ENCODE assay signal across 31 cellular contexts in genomic region chr7:150351587-150352194, GRCh38. TPM values are rescaled to one million over a fixed set of nuclear protein-coding genes. Genes with fewer than 3 reads are reported as not detected.
DNase-seq lines count a peak whose midpoint lies in the region; ATAC-seq, FAIRE-seq and TF ChIP-seq lines count a peak whose summit lies in the region.
"Had no signal": no experiment of that assay in that cellular context is flagged by ENCODE, and none has a peak within 500 bp of the region (broad histone marks: within the 10 kb centered on the region; RNA-seq: fewer than 3 reads in every experiment).

No MANE protein-coding gene starts in this region.

- no peaks in the 10 kb centered on the region for H3K9me1 ChIP-seq in K562 (ENCODE audit: control insufficient read depth, insufficient read depth, low read length)

- H3K27ac ChIP-seq in K562 (ENCODE audit: extremely low read depth, low read depth, low read length) (no peak overlapping the region), sigmoid colon (no peak overlapping the region)
- H3K27ac ChIP-seq: left ventricle myocardium inferior, prostate gland had no signal

- H3K4me3 ChIP-seq in K562 (no peak overlapping the region), sigmoid colon (no peak overlapping the region)
- H3K4me3 ChIP-seq: HAP-1, left ventricle myocardium inferior, prostate gland had no signal

- H4K20me1 ChIP-seq in K562 (replicated peaks; ENCODE audit: control insufficient read depth, insufficient read depth, low read length) = no peaks in the 10 kb centered on the region

- H3K27me3 ChIP-seq in K562 (ENCODE audit: control insufficient read depth in 2 of 2, insufficient read depth in 2 of 2, low read length in 2 of 2) (peaks cover 0 to under 1% of the 10 kb centered on the region in 2 experiments; a peak in 2 of 5 replicates), sigmoid colon (no peaks in the 10 kb centered on the region)

- H3K9me3 ChIP-seq in K562 (replicated peaks; ENCODE audit: control insufficient read depth, insufficient read depth, low read depth, low read length) = no peaks in the 10 kb centered on the region
- no peaks in the 10 kb centered on the region for H3K9me3 ChIP-seq in sigmoid colon
- H3K9me3 ChIP-seq: HAP-1, left ventricle myocardium inferior, prostate gland had no signal

- no peaks in the 10 kb centered on the region for H3K36me3 Mint-ChIP-seq in activated T-cell treated with anti-CD3 and anti-CD28 coated beads, Interleukin-2, amount 50 U/mL, for 72 hours (ENCODE audit: insufficient read depth in 2 of 2)
- no peaks in the 10 kb centered on the region for H3K36me3 Mint-ChIP-seq in progenitor cell of endocrine pancreas (ENCODE audit: insufficient read depth)
- H3K36me3 Mint-ChIP-seq: activated naive CD8-positive, alpha-beta T cell treated with anti-CD3 and anti-CD28 coated beads, Interleukin-2, amount 10 ng/mL, durations not matched to agents 7 days and 5 days had no signal

- H3K36me3 ChIP-seq in K562 (ENCODE audit: control insufficient read depth, insufficient read depth, low read length) = no peaks in the 10 kb centered on the region
- no peaks in the 10 kb centered on the region for H3K36me3 ChIP-seq in sigmoid colon
- H3K36me3 ChIP-seq: HAP-1, left ventricle myocardium inferior, prostate gland had no signal

- FAIRE-seq in K562 (lab: Jason Lieb, UNC) = no peak
- FAIRE-seq: GM19239, islet of Langerhans, urothelium cell line had no signal

- intact Hi-C loops in K562 (cut with micrococcal nuclease) = loop anchor here (10.0 kb wide), 1 partner anchor 403 kb away; no protein-coding TSS in a partner anchor
- intact Hi-C loops in sigmoid colon (cut with DNase I) = no loop called here
- intact Hi-C loops in left ventricle myocardium superior (cut with micrococcal nuclease) = no loop called here

- no peak overlapping the region for H3K4me2 ChIP-seq in K562 (ENCODE audit: insufficient read depth, low read length)

- TF ChIP-seq EP300 in K562 (IDR thresholded peaks at IDR 0.05; ENCODE audit: low read length) (no peak), sigmoid colon (IDR thresholded peaks at IDR 0.05) (no peak)

- H2AFZ ChIP-seq in K562 (ENCODE audit: low read depth, low read length) = peak overlapping the region; percentile 32

- TF ChIP-seq POLR2A in K562 (conservative IDR thresholded peaks at IDR 0.05) (no peak), sigmoid colon (IDR thresholded peaks at IDR 0.05) (no peak)

- TF ChIP-seq CTCF in K562 (IDR thresholded peaks at IDR 0.05 in 2 of 3, conservative IDR thresholded peaks at IDR 0.05 in 1 of 3; ENCODE audit: insufficient read depth in 2 of 3, low read depth in 1 of 3, low read length in 3 of 3) (no peak), sigmoid colon (IDR thresholded peaks at IDR 0.05) (no peak), progenitor cell of endocrine pancreas (IDR thresholded peaks at IDR 0.05; ENCODE audit: unreplicated experiment) (no peak)

- in situ Hi-C loops in K562 (cut with MboI) = no loop called here

- no peak for TF ChIP-seq RAD21 in K562 (CRISPR knock-in tag; conservative IDR thresholded peaks at IDR 0.05 in 1 of 2, IDR thresholded peaks at IDR 0.05 in 1 of 2)

- no peaks in the 10 kb centered on the region for H3K9me3 Mint-ChIP-seq in activated T-cell treated with anti-CD3 and anti-CD28 coated beads, Interleukin-2, amount 50 U/mL, for 72 hours
- no peaks in the 10 kb centered on the region for H3K9me3 Mint-ChIP-seq in progenitor cell of endocrine pancreas (ENCODE audit: low read depth)
- H3K9me3 Mint-ChIP-seq: activated naive CD8-positive, alpha-beta T cell treated with anti-CD3 and anti-CD28 coated beads, Interleukin-2, amount 10 ng/mL, durations not matched to agents 7 days and 5 days; CD4-positive, alpha-beta T cell; dendritic cell treated with granulocyte-macrophage colony-stimulating factor and Interleukin-4, amounts not matched to agents 40 ng/mL and 50 ng/mL, for 4 days; naive B cell; T-helper 2 cell treated with Interferon-gamma antibody and Interleukin-4, amounts not matched to agents 5 μg/mL and 100 μg/mL, for 36 hours had no signal

- CTCF ChIA-PET in HEK293T (lab: Yijun Ruan, JAX) = no interaction called here
- CTCF ChIA-PET in K562 (lab: Yijun Ruan, JAX; ENCODE audit: low intra/inter-chr PET ratio) = interaction anchor here (1.0 kb wide), 1 partner anchor 97 kb away, joined by 3 read pairs; no protein-coding TSS in a partner anchor

- peaks cover 2% of the 10 kb centered on the region for H3K27me3 Mint-ChIP-seq in activated T-cell treated with anti-CD3 and anti-CD28 coated beads, Interleukin-2, amount 50 U/mL, for 72 hours (ENCODE audit: low read depth)
- peaks cover 1% of the 10 kb centered on the region for H3K27me3 Mint-ChIP-seq in progenitor cell of endocrine pancreas

- H3K4me3 Mint-ChIP-seq in activated T-cell treated with anti-CD3 and anti-CD28 coated beads, Interleukin-2, amount 50 U/mL, for 72 hours = no peak overlapping the region
- no peak overlapping the region for H3K4me3 Mint-ChIP-seq in progenitor cell of endocrine pancreas (ENCODE audit: low read depth)
- H3K4me3 Mint-ChIP-seq: activated naive CD8-positive, alpha-beta T cell treated with anti-CD3 and anti-CD28 coated beads, Interleukin-2, amount 10 ng/mL, durations not matched to agents 7 days and 5 days; CD4-positive, alpha-beta T cell; dendritic cell treated with granulocyte-macrophage colony-stimulating factor and Interleukin-4, amounts not matched to agents 40 ng/mL and 50 ng/mL, for 4 days; naive B cell; T-helper 2 cell treated with Interferon-gamma antibody and Interleukin-4, amounts not matched to agents 5 μg/mL and 100 μg/mL, for 36 hours had no signal

- no peak for ATAC-seq in activated T-cell treated with anti-CD3 and anti-CD28 coated beads, Interleukin-2, amount 50 U/mL, for 72 hours (replicated peaks in 1 of 2)
- ATAC-seq in K562 = peak; percentile 71
- ATAC-seq in left ventricle myocardium superior = no peak

- H3K4me1 Mint-ChIP-seq in activated T-cell treated with anti-CD3 and anti-CD28 coated beads, Interleukin-2, amount 50 U/mL, for 72 hours (ENCODE audit: low read depth) = peaks cover 12% of the 10 kb centered on the region
- H3K4me1 Mint-ChIP-seq in progenitor cell of endocrine pancreas (ENCODE audit: low read depth) = no peaks in the 10 kb centered on the region

- POLR2A ChIA-PET in HEK293T (lab: Yijun Ruan, JAX) = no interaction called here
- POLR2A ChIA-PET in K562 (lab: Yijun Ruan, JAX) = interaction anchor here (0.6 kb wide), 1 partner anchor 48 kb away, joined by 3 read pairs; no protein-coding TSS in a partner anchor

- H3K4me1 ChIP-seq in K562 (replicated peaks in 1 of 2; ENCODE audit: control insufficient read depth in 2 of 2, insufficient read depth in 2 of 2, low read length in 2 of 2) (peaks cover 14 to 15% of the 10 kb centered on the region in 2 experiments; a peak in 4 of 5 replicates), sigmoid colon (peaks cover 0 to 26% (median 10%) of the 10 kb centered on the region in 4 donors)
- H3K4me1 ChIP-seq: HAP-1, left ventricle myocardium inferior, prostate gland had no signal

- 21% methylated on average over 8 of the region's 8 CpGs for whole genome bisulfite sequencing in K562 (ENCODE audit: insufficient coverage, low coverage, missing lambda C conversion rate)
- 50 to 72% methylated on average over 8 of the region's 8 CpGs for WGBS in sigmoid colon, 2 donors

- DNase-seq in activated T-cell treated with anti-CD3 and anti-CD28 coated beads, Interleukin-2, amount 50 U/mL, for 1 hour = peak; percentile 8
- no peak for DNase-seq in activated T-cell treated with anti-CD3 and anti-CD28 coated beads, Interleukin-2, amount 50 U/mL, for 72 hours
- DNase-seq in HEK293T (ENCODE audit: extremely low spot score) (no peak), K562 (ENCODE audit: extremely low read depth in 1 of 4, low spot score in 3 of 4) (no peak), sigmoid colon (peak; percentile 21), progenitor cell of endocrine pancreas (ENCODE audit: low spot score, unreplicated experiment) (no peak), left ventricle myocardium superior (no peak), AG08395 (ENCODE audit: low spot score) (no peak)
- DNase-seq: activated CD4-positive, alpha-beta T cell treated with anti-CD3 and anti-CD28 coated beads for 4 hours; activated effector memory CD4-positive, alpha-beta T cell treated with anti-CD3 and anti-CD28 coated beads, Interleukin-2, amount 50 U/mL, for 16 hours; activated T-cell treated with anti-CD3 and anti-CD28 coated beads for 4 hours; CD4-positive, alpha-beta T cell; central memory CD4-positive, alpha-beta T cell; KBM-7; left ventricle myocardium inferior; MM.1S; naive B cell; NCI-H187; NCI-H2227 treated with DMSO at 0.1 percent for 48 hours; NCI-H748 treated with DMSO at 0.1 percent for 48 hours; OCI-M1; stimulated activated naive CD4-positive, alpha-beta T cell treated with Interleukin-2 at 50 U/mL for 16 hours had no signal

- no TSS peak for BruUV-seq in K562 (replicated peaks; lab: Mats Ljungman, UMichigan)

- H3K9ac ChIP-seq in K562 (ENCODE audit: insufficient read depth in 1 of 2, low read depth in 2 of 2, low read length in 2 of 2) = no peak overlapping the region

- no peak overlapping the region for H3K27ac Mint-ChIP-seq in activated T-cell treated with anti-CD3 and anti-CD28 coated beads, Interleukin-2, amount 50 U/mL, for 72 hours
- H3K27ac Mint-ChIP-seq in progenitor cell of endocrine pancreas = no peak overlapping the region
- H3K27ac Mint-ChIP-seq: activated naive CD8-positive, alpha-beta T cell treated with anti-CD3 and anti-CD28 coated beads, Interleukin-2, amount 10 ng/mL, durations not matched to agents 7 days and 5 days; CD4-positive, alpha-beta T cell; dendritic cell treated with granulocyte-macrophage colony-stimulating factor and Interleukin-4, amounts not matched to agents 40 ng/mL and 50 ng/mL, for 4 days; naive B cell; T-helper 2 cell treated with Interferon-gamma antibody and Interleukin-4, amounts not matched to agents 5 μg/mL and 100 μg/mL, for 36 hours had no signal

- no peaks in the 10 kb centered on the region for H3K79me2 ChIP-seq in K562 (ENCODE audit: control insufficient read depth, insufficient read depth, low read length)

RNA-seq across cellular contexts. Expression of gene RARRES2, which starts 10.3 kb away (rescaled TPM):
- total RNA-seq in activated T-cell treated with anti-CD3 and anti-CD28 coated beads, Interleukin-2, amount 50 U/mL, for 72 hours = not detected
- not detected in 2 replicates for total RNA-seq in K562 (2011; cell fraction: chromatin; rRNA removed; ENCODE audit: low replicate concordance)
- not detected in 2 replicates for total RNA-seq in K562 (2011; cell fraction: nucleolus; rRNA removed)
- total RNA-seq in K562 (2011; cell fraction: nucleoplasm; rRNA removed) = not detected in 2 replicates
- total RNA-seq in K562 (2014; rRNA removed) (not detected in 2 replicates), K562 (2014; rRNA removed; fragmentation: Illumina TruSeq; extraction: Trizol) (not detected in 2 replicates), K562 (2015; rRNA removed; fragmentation: Illumina TruSeq; extraction: Trizol) (not detected in 2 replicates), K562 (2021) (1.7 and 1.8 TPM in 2 replicates), sigmoid colon (100 to 1,000 TPM; 257 to 447 (median 388) TPM), progenitor cell of endocrine pancreas (19.0 and 20.2 TPM in 2 replicates), left ventricle myocardium superior (18.7 TPM)
- polyA plus RNA-seq in K562 (2011; rRNA removed) (0.11 TPM in 1 of 2 replicates, not detected in the other), K562 (2014; fragmentation: Illumina TruSeq; extraction: Trizol) (not detected in 2 replicates), K562 (2014; fragmentation: Nextera tagmentation; extraction: Ambion mirVana) (not detected), K562 (2014; rRNA removed) (0.23 TPM in 1 of 2 replicates, not detected in the other), sigmoid colon (100 to 1,000 TPM in 2 of 3 donors, 10 to 100 TPM in 1; 28.9 to 289 (median 132) TPM)
- polyA plus RNA-seq in K562 (2011; cell fraction: cytosol; rRNA removed) = 0.51 and 0.55 TPM in 2 replicates
- polyA plus RNA-seq in K562 (2011; cell fraction: nucleus; rRNA removed) = 0.13 and 0.26 TPM in 2 replicates
- polyA plus RNA-seq in K562 (2012) = 0.21 and 0.33 TPM in 2 replicates
- not detected in 2 replicates for polyA minus RNA-seq in K562 (2011; rRNA and poly(A)+ RNA removed)
- not detected in 2 replicates for polyA minus RNA-seq in K562 (2011; cell fraction: cytosol; rRNA and poly(A)+ RNA removed)
- polyA minus RNA-seq in K562 (2011; cell fraction: nucleus; rRNA and poly(A)+ RNA removed) = not detected in 2 replicates
- total RNA-seq: activated naive CD8-positive, alpha-beta T cell treated with anti-CD3 and anti-CD28 coated beads, Interleukin-2, amount 10 ng/mL, durations not matched to agents 7 days and 5 days; CD4-positive, alpha-beta T cell; glomerular endothelial cell had no signal

RNA-seq across cellular contexts. Expression of gene REPIN1, which starts 16.9 kb away (rescaled TPM):
- total RNA-seq in activated T-cell treated with anti-CD3 and anti-CD28 coated beads, Interleukin-2, amount 50 U/mL, for 72 hours = 10 to 100 TPM; 53.6 to 73.7 TPM
- total RNA-seq in K562 (2011; cell fraction: chromatin; rRNA removed; ENCODE audit: low replicate concordance) = 109 and 296 TPM in 2 replicates
- total RNA-seq in K562 (2011; cell fraction: nucleolus; rRNA removed) = 251 and 260 TPM in 2 replicates
- 183 and 184 TPM in 2 replicates for total RNA-seq in K562 (2011; cell fraction: nucleoplasm; rRNA removed)
- total RNA-seq in K562 (2014; rRNA removed) (212 and 268 TPM in 2 replicates), K562 (2014; rRNA removed; fragmentation: Illumina TruSeq; extraction: Trizol) (46.9 and 56.8 TPM in 2 replicates), K562 (2015; rRNA removed; fragmentation: Illumina TruSeq; extraction: Trizol) (94.0 and 99.6 TPM in 2 replicates), K562 (2021) (277 and 283 TPM in 2 replicates), sigmoid colon (10 to 100 TPM; 56.3 to 63.7 (median 57.0) TPM), progenitor cell of endocrine pancreas (148 and 153 TPM in 2 replicates), left ventricle myocardium superior (131 TPM)
- polyA plus RNA-seq in K562 (2011; rRNA removed) (130 and 189 TPM in 2 replicates), K562 (2014; fragmentation: Illumina TruSeq; extraction: Trizol) (94.3 and 120 TPM in 2 replicates), K562 (2014; fragmentation: Nextera tagmentation; extraction: Ambion mirVana) (10 to 100 TPM in 1 of 2 experiments, 1 to 10 TPM in 1; 8.1 to 11.0 TPM), K562 (2014; rRNA removed) (209 and 237 TPM in 2 replicates), sigmoid colon (100 to 1,000 TPM in 1 of 3 donors, 10 to 100 TPM in 2; 50.9 to 131 (median 52.3) TPM)
- polyA plus RNA-seq in K562 (2011; cell fraction: cytosol; rRNA removed) = 210 and 322 TPM in 2 replicates
- polyA plus RNA-seq in K562 (2011; cell fraction: nucleus; rRNA removed) = 461 and 543 TPM in 2 replicates
- polyA plus RNA-seq in K562 (2012) = 186 and 202 TPM in 2 replicates
- 65.6 and 71.9 TPM in 2 replicates for polyA minus RNA-seq in K562 (2011; rRNA and poly(A)+ RNA removed)
- 96.6 and 122 TPM in 2 replicates for polyA minus RNA-seq in K562 (2011; cell fraction: cytosol; rRNA and poly(A)+ RNA removed)
- polyA minus RNA-seq in K562 (2011; cell fraction: nucleus; rRNA and poly(A)+ RNA removed) = 81.0 and 130 TPM in 2 replicates

RNA-seq across cellular contexts. Expression of gene ZNF775, which starts 27.4 kb away (rescaled TPM):
- 1 to 10 TPM; 6.5 to 8.2 TPM for total RNA-seq in activated T-cell treated with anti-CD3 and anti-CD28 coated beads, Interleukin-2, amount 50 U/mL, for 72 hours
- total RNA-seq in K562 (2011; cell fraction: chromatin; rRNA removed; ENCODE audit: low replicate concordance) = 3.1 and 10.5 TPM in 2 replicates
- total RNA-seq in K562 (2011; cell fraction: nucleolus; rRNA removed) = 12.0 and 14.7 TPM in 2 replicates
- total RNA-seq in K562 (2011; cell fraction: nucleoplasm; rRNA removed) = 5.9 TPM in 2 replicates
- total RNA-seq in K562 (2014; rRNA removed) (18.6 and 21.8 TPM in 2 replicates), K562 (2014; rRNA removed; fragmentation: Illumina TruSeq; extraction: Trizol) (1.1 and 1.8 TPM in 2 replicates), K562 (2015; rRNA removed; fragmentation: Illumina TruSeq; extraction: Trizol) (5.5 and 5.7 TPM in 2 replicates), K562 (2021) (18.7 and 19.2 TPM in 2 replicates), sigmoid colon (10 to 100 TPM in 1 of 4 donors, 1 to 10 TPM in 3; 6.1 to 10.7 (median 6.9) TPM), progenitor cell of endocrine pancreas (10.8 and 13.4 TPM in 2 replicates), left ventricle myocardium superior (3.0 TPM)
- polyA plus RNA-seq in K562 (2011; rRNA removed) (4.9 and 8.3 TPM in 2 replicates), K562 (2014; fragmentation: Illumina TruSeq; extraction: Trizol) (1.5 and 3.5 TPM in 2 replicates), K562 (2014; fragmentation: Nextera tagmentation; extraction: Ambion mirVana) (under 1 TPM; 0.04 to 0.20 TPM), K562 (2014; rRNA removed) (13.1 and 13.2 TPM in 2 replicates), sigmoid colon (1 to 10 TPM; 3.0 to 6.1 (median 5.4) TPM)
- 7.9 and 29.5 TPM in 2 replicates for polyA plus RNA-seq in K562 (2011; cell fraction: cytosol; rRNA removed)
- polyA plus RNA-seq in K562 (2011; cell fraction: nucleus; rRNA removed) = 9.1 and 15.1 TPM in 2 replicates
- polyA plus RNA-seq in K562 (2012) = 11.8 and 13.9 TPM in 2 replicates
- polyA minus RNA-seq in K562 (2011; rRNA and poly(A)+ RNA removed) = 1.3 and 1.6 TPM in 2 replicates
- polyA minus RNA-seq in K562 (2011; cell fraction: cytosol; rRNA and poly(A)+ RNA removed) = 7.2 and 17.1 TPM in 2 replicates
- 4.3 and 5.3 TPM in 2 replicates for polyA minus RNA-seq in K562 (2011; cell fraction: nucleus; rRNA and poly(A)+ RNA removed)

RNA-seq across cellular contexts. Expression of gene ACTR3C, which starts 28.3 kb away (rescaled TPM):
- 10 to 100 TPM in 1 of 2 donors, 1 to 10 TPM in 1; 6.3 to 13.0 TPM for total RNA-seq in activated T-cell treated with anti-CD3 and anti-CD28 coated beads, Interleukin-2, amount 50 U/mL, for 72 hours
- total RNA-seq in K562 (2011; cell fraction: chromatin; rRNA removed; ENCODE audit: low replicate concordance) = 118 and 124 TPM in 2 replicates
- total RNA-seq in K562 (2011; cell fraction: nucleolus; rRNA removed) = 77.7 and 87.2 TPM in 2 replicates
- 81.8 and 110 TPM in 2 replicates for total RNA-seq in K562 (2011; cell fraction: nucleoplasm; rRNA removed)
- 12.1 and 12.9 TPM in 2 replicates for total RNA-seq in K562 (2014; rRNA removed)
- 14.2 and 16.9 TPM in 2 replicates for total RNA-seq in K562 (2014; rRNA removed; fragmentation: Illumina TruSeq; extraction: Trizol)
- total RNA-seq in K562 (2015; rRNA removed; fragmentation: Illumina TruSeq; extraction: Trizol) = 14.8 and 16.8 TPM in 2 replicates
- total RNA-seq in K562 (2021) = 10.0 and 10.8 TPM in 2 replicates
- polyA plus RNA-seq in K562 (2011; rRNA removed) = 28.1 and 35.4 TPM in 2 replicates
- 13.0 and 26.1 TPM in 2 replicates for polyA plus RNA-seq in K562 (2011; cell fraction: cytosol; rRNA removed)
- 30.3 and 45.3 TPM in 2 replicates for polyA plus RNA-seq in K562 (2011; cell fraction: nucleus; rRNA removed)
- 13.2 and 18.9 TPM in 2 replicates for polyA plus RNA-seq in K562 (2012)
- polyA plus RNA-seq in K562 (2014; fragmentation: Illumina TruSeq; extraction: Trizol) = 12.2 and 13.4 TPM in 2 replicates
- polyA plus RNA-seq in K562 (2014; fragmentation: Nextera tagmentation; extraction: Ambion mirVana) = 10 to 100 TPM in 1 of 2 experiments, 1 to 10 TPM in 1; 9.0 to 13.3 TPM
- polyA plus RNA-seq in K562 (2014; rRNA removed) = 14.9 and 16.9 TPM in 2 replicates
- polyA minus RNA-seq in K562 (2011; rRNA and poly(A)+ RNA removed) = 61.6 and 72.6 TPM in 2 replicates
- polyA minus RNA-seq in K562 (2011; cell fraction: cytosol; rRNA and poly(A)+ RNA removed) = 16.9 and 22.1 TPM in 2 replicates
- 75.1 and 126 TPM in 2 replicates for polyA minus RNA-seq in K562 (2011; cell fraction: nucleus; rRNA and poly(A)+ RNA removed)
- 10 to 100 TPM in 1 of 4 donors, 1 to 10 TPM in 3; 2.9 to 13.3 (median 8.3) TPM for total RNA-seq in sigmoid colon
- 10 to 100 TPM in 1 of 3 donors, 1 to 10 TPM in 2; 3.6 to 12.4 (median 5.3) TPM for polyA plus RNA-seq in sigmoid colon
- 2.3 and 3.3 TPM in 2 replicates for total RNA-seq in progenitor cell of endocrine pancreas
- total RNA-seq in left ventricle myocardium superior = 4.0 TPM

RNA-seq across cellular contexts. Expression of gene LRRC61, which starts 28.5 kb away (rescaled TPM):
- 10 to 100 TPM; 37.1 to 37.3 TPM for total RNA-seq in activated T-cell treated with anti-CD3 and anti-CD28 coated beads, Interleukin-2, amount 50 U/mL, for 72 hours
- 114 and 182 TPM in 2 replicates for total RNA-seq in K562 (2011; cell fraction: chromatin; rRNA removed; ENCODE audit: low replicate concordance)
- 129 and 134 TPM in 2 replicates for total RNA-seq in K562 (2011; cell fraction: nucleolus; rRNA removed)
- 113 and 123 TPM in 2 replicates for total RNA-seq in K562 (2011; cell fraction: nucleoplasm; rRNA removed)
- total RNA-seq in K562 (2014; rRNA removed) (55.2 and 67.6 TPM in 2 replicates), K562 (2014; rRNA removed; fragmentation: Illumina TruSeq; extraction: Trizol) (16.8 and 18.7 TPM in 2 replicates), K562 (2015; rRNA removed; fragmentation: Illumina TruSeq; extraction: Trizol) (35.2 and 37.8 TPM in 2 replicates), K562 (2021) (49.5 and 50.6 TPM in 2 replicates), sigmoid colon (10 to 100 TPM; 10.3 to 14.0 (median 11.0) TPM), progenitor cell of endocrine pancreas (28.1 and 28.3 TPM in 2 replicates), left ventricle myocardium superior (3.7 TPM)
- polyA plus RNA-seq in K562 (2011; rRNA removed) (54.3 and 76.9 TPM in 2 replicates), K562 (2014; fragmentation: Illumina TruSeq; extraction: Trizol) (18.4 and 35.6 TPM in 2 replicates), K562 (2014; fragmentation: Nextera tagmentation; extraction: Ambion mirVana) (1 to 10 TPM; 1.3 to 1.7 TPM), K562 (2014; rRNA removed) (42.0 and 46.5 TPM in 2 replicates), sigmoid colon (10 to 100 TPM in 2 of 3 donors, 1 to 10 TPM in 1; 4.4 to 18.6 (median 10.8) TPM)
- polyA plus RNA-seq in K562 (2011; cell fraction: cytosol; rRNA removed) = 138 and 194 TPM in 2 replicates
- 125 and 205 TPM in 2 replicates for polyA plus RNA-seq in K562 (2011; cell fraction: nucleus; rRNA removed)
- 81.4 and 86.4 TPM in 2 replicates for polyA plus RNA-seq in K562 (2012)
- polyA minus RNA-seq in K562 (2011; rRNA and poly(A)+ RNA removed) = 44.8 and 55.6 TPM in 2 replicates
- polyA minus RNA-seq in K562 (2011; cell fraction: cytosol; rRNA and poly(A)+ RNA removed) = 94.8 and 130 TPM in 2 replicates
- 89.0 and 106 TPM in 2 replicates for polyA minus RNA-seq in K562 (2011; cell fraction: nucleus; rRNA and poly(A)+ RNA removed)

Comparison
In these comparisons a context has a peak if more than half of its experiments do, and no peak if none do; other contexts are left out.
1. DNase-seq: peak in activated T-cell treated with anti-CD3 and anti-CD28 coated beads, Interleukin-2, amount 50 U/mL, for 1 hour (single experiment) and sigmoid colon (single experiment); none in activated T-cell treated with anti-CD3 and anti-CD28 coated beads, Interleukin-2, amount 50 U/mL, for 72 hours (0 of 2), HEK293T (single experiment), K562 (0 of 4), progenitor cell of endocrine pancreas (single experiment), left ventricle myocardium superior (single experiment) and AG08395 (single experiment).
2. RNA of gene RARRES2, which starts 10.3 kb away (total RNA-seq): 257 to 447 TPM in sigmoid colon; 19.0 to 20.2 TPM in progenitor cell of endocrine pancreas, 18.7 TPM in left ventricle myocardium superior (single experiment), not detected in activated T-cell treated with anti-CD3 and anti-CD28 coated beads, Interleukin-2, amount 50 U/mL, for 72 hours and 1.7 to 1.8 TPM in K562; every median in the first group is over 10 times any median in the second.